Comparison of ENCODE assay signal across 8 cellular contexts in the genomic region with DNA sequence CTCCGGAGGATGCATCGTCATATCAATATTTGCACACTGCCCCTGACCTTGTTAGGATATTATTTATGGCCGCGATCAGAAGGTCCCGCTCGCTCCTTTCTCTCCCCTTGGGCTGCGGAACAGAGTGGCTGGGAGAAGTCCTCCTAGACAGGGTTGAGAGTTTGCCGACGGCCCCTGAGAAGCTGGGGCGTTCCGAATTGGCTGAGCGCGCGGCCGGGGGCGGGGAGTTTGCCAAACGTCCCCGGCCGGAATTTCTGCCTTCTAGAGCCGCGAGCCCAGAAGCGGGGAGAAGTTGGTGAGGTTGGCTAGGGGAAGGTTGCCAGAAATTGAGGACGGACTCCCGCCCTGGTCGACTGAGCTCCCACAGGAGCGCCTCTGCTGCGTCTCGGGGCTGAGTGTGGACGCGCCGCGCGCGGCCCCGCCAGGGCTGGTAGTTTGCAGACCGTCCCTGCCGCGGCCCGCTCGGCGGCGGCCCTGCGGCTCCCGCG.
DNase-seq lines count a peak whose midpoint lies in the region; ATAC-seq and TF ChIP-seq lines count a peak whose summit lies in the region.

No MANE protein-coding gene starts in this region.

- no peaks in the 10 kb centered on the region; the same call in 2 of the 3 replicates for H3K36me3 Mint-ChIP-seq in GM23338 (ENCODE audit: low read depth)

- H2AFZ ChIP-seq in GM23338 (peak overlapping the region; percentile 91), neural cell (ENCODE audit: low read depth, low read length) (peak overlapping the region; percentile 67)

- TF ChIP-seq EP300 in neural cell (conservative IDR thresholded peaks at IDR 0.05; ENCODE audit: poor library complexity, severe bottlenecking) (no peak), stomach (IDR thresholded peaks at IDR 0.05) (no peak)

- no peak for TF ChIP-seq RAD21 in neural cell (conservative IDR thresholded peaks at IDR 0.05)

- peak overlapping the region; percentile 89 for H3K27ac Mint-ChIP-seq in GM23338

- TF ChIP-seq POLR2A in Raji (IDR thresholded peaks at IDR 0.05; ENCODE audit: insufficient read depth, low read depth, low read length) (peak; percentile 80), stomach (IDR thresholded peaks at IDR 0.05) (peak in 1 of 4 donors; percentile 24)

- H3K27me3 Mint-ChIP-seq in GM23338 (ENCODE audit: insufficient read depth, low read depth, poor library complexity), result peaks cover 17% of the 10 kb centered on the region

- H3K79me2 ChIP-seq in GM23338 (replicated peaks; ENCODE audit: insufficient read depth), result peaks cover 34% of the 10 kb centered on the region
- peaks cover 33% of the 10 kb centered on the region for H3K79me2 ChIP-seq in neural cell (replicated peaks; ENCODE audit: insufficient read depth, low read length)

- intact Hi-C loops in stomach (cut with DNase I; ENCODE audit: low total_unique reads), result loop anchor here (5.0 to 10.0 kb wide), 3 partner anchors 125 to 335 kb away; no protein-coding TSS in a partner anchor

- no peaks in the 10 kb centered on the region for H3K9me2 ChIP-seq in GM23338 (ENCODE audit: insufficient read depth)
- no peaks in the 10 kb centered on the region for H3K9me2 ChIP-seq in neural cell (ENCODE audit: insufficient read depth, low read length)

- peaks cover 15% of the 10 kb centered on the region for H3K27me3 ChIP-seq in GM23338 (ENCODE audit: insufficient read depth)
- H3K27me3 ChIP-seq in neural cell (ENCODE audit: insufficient read depth, low read depth, low read length), result no peaks in the 10 kb centered on the region
- no peaks in the 10 kb centered on the region for H3K27me3 ChIP-seq in stomach

- peaks cover 43% of the 10 kb centered on the region for H3K4me1 Mint-ChIP-seq in GM23338

- H3K4me2 ChIP-seq in GM23338, result peak overlapping the region; percentile 97
- no peak overlapping the region for H3K4me2 ChIP-seq in neural cell (ENCODE audit: low read length)

- H3K27ac ChIP-seq in GM23338 (ENCODE audit: low read depth), result no peak overlapping the region
- H3K27ac ChIP-seq in neural cell (ENCODE audit: low read length), result peak overlapping the region; percentile 74
- H3K27ac ChIP-seq in stomach, result peak overlapping the region; percentile 91 to 98 (median 96)

- H3K9ac ChIP-seq in neural cell (ENCODE audit: low read length), result peak overlapping the region; percentile 88

- H3K4me1 ChIP-seq in GM23338 (ENCODE audit: insufficient read depth) (peaks cover 38% of the 10 kb centered on the region), stomach (peaks cover 30 to 55% (median 50%) of the 10 kb centered on the region in 4 donors)

- WGBS in stomach, 5 donors, result 0 to 1% (median 0%) methylated on average over 25 to 45 of the region's 45 CpGs

- no peaks in the 10 kb centered on the region for H3K36me3 ChIP-seq in GM23338 (ENCODE audit: insufficient read depth)
- H3K36me3 ChIP-seq in neural cell (ENCODE audit: insufficient read depth, low read length), result no peaks in the 10 kb centered on the region
- no peaks in the 10 kb centered on the region for H3K36me3 ChIP-seq in stomach

- H3K9me3 Mint-ChIP-seq in GM23338, result no peaks in the 10 kb centered on the region

- no peaks in the 10 kb centered on the region for H3F3A ChIP-seq in GM23338 (replicated peaks; ENCODE audit: low read depth)
- H3F3A ChIP-seq in neural cell (ENCODE audit: insufficient read depth, low read length, poor library complexity, severe bottlenecking), result no peaks in the 10 kb centered on the region

- DNase-seq in ELF-1 (ENCODE audit: low read depth, low spot score) (peak; percentile 93), GM23338 (ENCODE audit: low spot score) (peak; percentile 97), Kasumi-1 (lab: John Stamatoyannopoulos, UW) (peak; percentile 95 to 96), fibroblast of the conjunctiva (ENCODE audit: low read depth) (peak; percentile 91), stomach (peak; percentile 92)
- DNase-seq in activated effector memory CD4-positive, alpha-beta T cell treated with anti-CD3 and anti-CD28 coated beads, Interleukin-2, amount 50 U/mL, for 16 hours, result peak; percentile 94

- peak overlapping the region; percentile 89 for H3K4me3 Mint-ChIP-seq in GM23338

- ATAC-seq in GM23338, result peak; percentile 63

- H4K20me1 ChIP-seq in GM23338 (replicated peaks; ENCODE audit: insufficient read depth) (peaks cover 22% of the 10 kb centered on the region), neural cell (ENCODE audit: insufficient read depth) (no peaks in the 10 kb centered on the region)

- H3K4me3 ChIP-seq in GM23338 (peak overlapping the region; percentile 87), neural cell (ENCODE audit: low read length) (peak overlapping the region; percentile 98), stomach (peak overlapping the region; percentile 84 to 95 (median 94))

- H3K9me3 ChIP-seq in neural cell (ENCODE audit: low read length) (no peaks in the 10 kb centered on the region), stomach (no peaks in the 10 kb centered on the region)

- TF ChIP-seq CTCF in GM23338 (conservative IDR thresholded peaks at IDR 0.05; ENCODE audit: low read depth in 2 of 2) (no peak), neural cell (IDR thresholded peaks at IDR 0.05; ENCODE audit: poor library complexity, severe bottlenecking) (no peak), stomach (IDR thresholded peaks at IDR 0.05) (no peak)

TF ChIP-seq in GM23338, 12 proteins besides CTCF, POLR2A, EP300 and RAD21:
- TF ChIP-seq POLR2AphosphoS5 (IDR thresholded peaks at IDR 0.05; ENCODE audit: low read depth) (peak; percentile 76), JUNB (IDR thresholded peaks at IDR 0.05; ENCODE audit: unreplicated experiment) (peak; percentile 93), CREB1 (CRISPR knock-in tag; IDR thresholded peaks at IDR 0.05; ENCODE audit: low read depth) (0 out of 2 replicates have a peak, but pooled peaks have one; percentile 14), NANOG (IDR thresholded peaks at IDR 0.05; ENCODE audit: borderline replicate concordance) (no peak), STAT1 (IDR thresholded peaks at IDR 0.05; ENCODE audit: unreplicated experiment) (no peak)
- TF ChIP-seq, protein P1, sequence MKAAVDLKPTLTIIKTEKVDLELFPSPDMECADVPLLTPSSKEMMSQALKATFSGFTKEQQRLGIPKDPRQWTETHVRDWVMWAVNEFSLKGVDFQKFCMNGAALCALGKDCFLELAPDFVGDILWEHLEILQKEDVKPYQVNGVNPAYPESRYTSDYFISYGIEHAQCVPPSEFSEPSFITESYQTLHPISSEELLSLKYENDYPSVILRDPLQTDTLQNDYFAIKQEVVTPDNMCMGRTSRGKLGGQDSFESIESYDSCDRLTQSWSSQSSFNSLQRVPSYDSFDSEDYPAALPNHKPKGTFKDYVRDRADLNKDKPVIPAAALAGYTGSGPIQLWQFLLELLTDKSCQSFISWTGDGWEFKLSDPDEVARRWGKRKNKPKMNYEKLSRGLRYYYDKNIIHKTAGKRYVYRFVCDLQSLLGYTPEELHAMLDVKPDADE (IDR thresholded peaks at IDR 0.05), result no peak
TF ChIP-seq in GM23338: peak in this region for 3.

TF ChIP-seq in neural cell, 6 proteins besides CTCF, POLR2A, EP300 and RAD21:
- TF ChIP-seq TAF1 (IDR thresholded peaks at IDR 0.05; ENCODE audit: low read depth) (peak; percentile 80), SMC3 (conservative IDR thresholded peaks at IDR 0.05; ENCODE audit: poor library complexity) (peak; percentile 67), EZH2 (IDR thresholded peaks at IDR 0.05; ENCODE audit: borderline replicate concordance, insufficient read depth, low read length, poor library complexity, severe bottlenecking) (no peak), MXI1 (conservative IDR thresholded peaks at IDR 0.05; ENCODE audit: poor library complexity, severe bottlenecking) (peak; percentile 22), POLR2AphosphoS5 (IDR thresholded peaks at IDR 0.05) (peak; percentile 61)
- TF ChIP-seq, protein P2, sequence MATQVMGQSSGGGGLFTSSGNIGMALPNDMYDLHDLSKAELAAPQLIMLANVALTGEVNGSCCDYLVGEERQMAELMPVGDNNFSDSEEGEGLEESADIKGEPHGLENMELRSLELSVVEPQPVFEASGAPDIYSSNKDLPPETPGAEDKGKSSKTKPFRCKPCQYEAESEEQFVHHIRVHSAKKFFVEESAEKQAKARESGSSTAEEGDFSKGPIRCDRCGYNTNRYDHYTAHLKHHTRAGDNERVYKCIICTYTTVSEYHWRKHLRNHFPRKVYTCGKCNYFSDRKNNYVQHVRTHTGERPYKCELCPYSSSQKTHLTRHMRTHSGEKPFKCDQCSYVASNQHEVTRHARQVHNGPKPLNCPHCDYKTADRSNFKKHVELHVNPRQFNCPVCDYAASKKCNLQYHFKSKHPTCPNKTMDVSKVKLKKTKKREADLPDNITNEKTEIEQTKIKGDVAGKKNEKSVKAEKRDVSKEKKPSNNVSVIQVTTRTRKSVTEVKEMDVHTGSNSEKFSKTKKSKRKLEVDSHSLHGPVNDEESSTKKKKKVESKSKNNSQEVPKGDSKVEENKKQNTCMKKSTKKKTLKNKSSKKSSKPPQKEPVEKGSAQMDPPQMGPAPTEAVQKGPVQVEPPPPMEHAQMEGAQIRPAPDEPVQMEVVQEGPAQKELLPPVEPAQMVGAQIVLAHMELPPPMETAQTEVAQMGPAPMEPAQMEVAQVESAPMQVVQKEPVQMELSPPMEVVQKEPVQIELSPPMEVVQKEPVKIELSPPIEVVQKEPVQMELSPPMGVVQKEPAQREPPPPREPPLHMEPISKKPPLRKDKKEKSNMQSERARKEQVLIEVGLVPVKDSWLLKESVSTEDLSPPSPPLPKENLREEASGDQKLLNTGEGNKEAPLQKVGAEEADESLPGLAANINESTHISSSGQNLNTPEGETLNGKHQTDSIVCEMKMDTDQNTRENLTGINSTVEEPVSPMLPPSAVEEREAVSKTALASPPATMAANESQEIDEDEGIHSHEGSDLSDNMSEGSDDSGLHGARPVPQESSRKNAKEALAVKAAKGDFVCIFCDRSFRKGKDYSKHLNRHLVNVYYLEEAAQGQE (IDR thresholded peaks at IDR 0.05; ENCODE audit: borderline replicate concordance), result no peak
